Comparison of ENCODE assay signal across 16 cellular contexts in genomic region chr15:33581032-33581431, GRCh38.
A peak's percentile ranks its signal among the peaks of the same experiment; 100 is the strongest.
DNase-seq lines count a peak whose midpoint lies in the region; ATAC-seq and TF ChIP-seq lines count a peak whose summit lies in the region.
"Had no signal": no experiment of that assay in that cellular context is flagged by ENCODE, and none has a peak within 500 bp of the region (broad histone marks: within the 10 kb centered on the region; RNA-seq: fewer than 3 reads in every experiment).

No MANE protein-coding gene starts in this region.

- TF ChIP-seq POLR2A in testis (IDR thresholded peaks at IDR 0.05) = no peak

- H3K27me3 ChIP-seq in left lung (no peaks in the 10 kb centered on the region), testis (no peaks in the 10 kb centered on the region)
- H3K27me3 ChIP-seq: suprapubic skin had no signal

- ATAC-seq in left lung = peak; percentile 95
- no peak for ATAC-seq in HG03175 (IDR thresholded peaks at IDR 0.05; ENCODE audit: unreplicated experiment)
- ATAC-seq in GM21390 (IDR thresholded peaks at IDR 0.05; ENCODE audit: unreplicated experiment) = no peak

- DNase-seq in Ammon's horn (ENCODE audit: low spot score) (peak; percentile 67), NCI-H2227 treated with DMSO at 0.1 percent for 48 hours (lab: John Stamatoyannopoulos, UW) (peak; percentile 15), choroid plexus epithelial cell (ENCODE audit: low read depth) (peak; percentile 41), left lung (peak in 1 of 2 donors; percentile 40), testis (no peak)
- DNase-seq in activated CD4-positive, alpha-beta T cell treated with anti-CD3 and anti-CD28 coated beads, Interleukin-2, amount 10 ng/mL, durations not matched to agents 24 days and 14 days = no peak
- DNase-seq: activated CD8-positive, alpha-beta memory T cell treated with anti-CD3 and anti-CD28 coated beads for 24 hours; activated naive CD4-positive, alpha-beta T cell treated with anti-CD3 and anti-CD28 coated beads, Interleukin-2, amount 50 U/mL, for 16 hours; dermis blood vessel endothelial cell; midbrain; NCI-H146; psoas muscle; T-helper 2 cell had no signal

- no peaks in the 10 kb centered on the region for H3K9me3 ChIP-seq in left lung
- H3K9me3 ChIP-seq in testis = no peaks in the 10 kb centered on the region
- H3K9me3 ChIP-seq: psoas muscle, suprapubic skin had no signal

- H3K36me3 ChIP-seq in left lung (no peaks in the 10 kb centered on the region), testis (ENCODE audit: low read depth, missing control alignments) (no peaks in the 10 kb centered on the region)
- H3K36me3 ChIP-seq: suprapubic skin had no signal

- H3K27ac ChIP-seq in left lung (no peak overlapping the region), testis (no peak overlapping the region)
- H3K27ac ChIP-seq: psoas muscle, suprapubic skin had no signal

- intact Hi-C loops in left lung (cut with DNase I) (no loop called here), testis (cut with DNase I; ENCODE audit: low total_unique reads) (no loop called here)
- intact Hi-C loops in activated CD4-positive, alpha-beta T cell treated with anti-CD3 and anti-CD28 coated beads, Interleukin-2, amount 10 ng/mL, durations not matched to agents 24 days and 14 days (cut with micrococcal nuclease) = no loop called here

- TF ChIP-seq CTCF in choroid plexus epithelial cell (conservative IDR thresholded peaks at IDR 0.05; ENCODE audit: low read depth, low read length) (no peak), left lung (IDR thresholded peaks at IDR 0.05) (no peak), testis (IDR thresholded peaks at IDR 0.05) (no peak)

- WGBS in testis, 2 donors = 39 to 54% methylated on average over 3 of the region's 3 CpGs

- H3K4me3 Mint-ChIP-seq in activated CD4-positive, alpha-beta T cell treated with anti-CD3 and anti-CD28 coated beads, Interleukin-2, amount 10 ng/mL, durations not matched to agents 24 days and 14 days = no peak overlapping the region

- H3K36me3 Mint-ChIP-seq in activated CD4-positive, alpha-beta T cell treated with anti-CD3 and anti-CD28 coated beads, Interleukin-2, amount 10 ng/mL, durations not matched to agents 24 days and 14 days (ENCODE audit: low read depth) = no peaks in the 10 kb centered on the region

- no peaks in the 10 kb centered on the region for H3K4me1 ChIP-seq in left lung
- no peaks in the 10 kb centered on the region for H3K4me1 ChIP-seq in testis
- H3K4me1 ChIP-seq: psoas muscle, suprapubic skin had no signal

- no peaks in the 10 kb centered on the region for H3K9me3 Mint-ChIP-seq in activated CD4-positive, alpha-beta T cell treated with anti-CD3 and anti-CD28 coated beads, Interleukin-2, amount 10 ng/mL, durations not matched to agents 24 days and 14 days

- no peaks in the 10 kb centered on the region for H3K4me1 Mint-ChIP-seq in activated CD4-positive, alpha-beta T cell treated with anti-CD3 and anti-CD28 coated beads, Interleukin-2, amount 10 ng/mL, durations not matched to agents 24 days and 14 days

- H3K4me3 ChIP-seq in choroid plexus epithelial cell (ENCODE audit: low read depth, low read length) (no peak overlapping the region), left lung (no peak overlapping the region), testis (no peak overlapping the region)
- H3K4me3 ChIP-seq: psoas muscle, suprapubic skin had no signal

- no peak overlapping the region for H3K27ac Mint-ChIP-seq in activated CD4-positive, alpha-beta T cell treated with anti-CD3 and anti-CD28 coated beads, Interleukin-2, amount 10 ng/mL, durations not matched to agents 24 days and 14 days

- no peaks in the 10 kb centered on the region for H3K27me3 Mint-ChIP-seq in activated CD4-positive, alpha-beta T cell treated with anti-CD3 and anti-CD28 coated beads, Interleukin-2, amount 10 ng/mL, durations not matched to agents 24 days and 14 days

Comparison
In these comparisons a context has a peak if more than half of its experiments do, and no peak if none do; other contexts are left out.
1. DNase-seq: peak in Ammon's horn (single experiment), NCI-H2227 treated with DMSO at 0.1 percent for 48 hours (single experiment) and choroid plexus epithelial cell (single experiment); none in testis (single experiment) and activated CD4-positive, alpha-beta T cell treated with anti-CD3 and anti-CD28 coated beads, Interleukin-2, amount 10 ng/mL, durations not matched to agents 24 days and 14 days (single experiment).